18 cellular contexts compared by ENCODE assay signal in the genomic region with DNA sequence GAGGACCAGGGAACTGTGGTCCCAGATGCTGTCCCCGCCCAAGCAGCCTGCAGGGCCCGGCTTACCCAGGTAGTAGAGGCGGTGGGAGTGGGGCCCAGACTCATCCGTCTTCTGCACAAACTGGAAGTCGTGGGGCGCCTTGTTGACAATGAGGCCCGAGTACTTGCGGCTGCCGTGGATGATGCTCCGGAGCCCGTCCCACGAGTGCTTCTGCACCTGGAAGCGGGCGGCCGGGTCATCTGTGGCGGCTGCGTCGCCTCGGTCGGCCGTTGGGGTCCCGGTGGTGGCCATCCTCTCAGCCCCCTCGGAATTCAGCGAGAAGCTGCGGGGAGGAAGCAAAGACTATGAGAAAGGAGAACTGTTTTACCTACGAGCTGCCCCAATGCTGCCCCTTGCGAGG. TPM values are rescaled to one million over a fixed set of nuclear protein-coding genes. Genes with fewer than 3 reads are reported as not detected.
DNase-seq lines count a peak whose midpoint lies in the region; TF ChIP-seq lines count a peak whose summit lies in the region.
"Had no signal": no experiment of that assay in that cellular context is flagged by ENCODE, and none has a peak within 500 bp of the region (broad histone marks: within the 10 kb centered on the region; RNA-seq: fewer than 3 reads in every experiment).

No MANE protein-coding gene starts in this region.

- H3K4me1 ChIP-seq in ACC112 (ENCODE audit: control insufficient read depth, insufficient read depth, low read length, unreplicated experiment) (peaks cover 57% of the 10 kb centered on the region), esophagus muscularis mucosa (peaks cover 27 to 38% (median 33%) of the 10 kb centered on the region in 4 donors), sigmoid colon (peaks cover 0 to 12% (median 0%) of the 10 kb centered on the region in 4 donors)

- POLR2A ChIA-PET in RWPE1 (lab: Yijun Ruan, JAX; ENCODE audit: low non-redundant PET): interaction anchor here (0.6 to 0.7 kb wide), 2 partner anchors 17 to 35 kb away, joined by 3 to 7 read pairs; no protein-coding TSS in a partner anchor
- POLR2A ChIA-PET in GM10248 (lab: Yijun Ruan, JAX): no interaction called here

- CTCF ChIA-PET in RWPE1 (lab: Yijun Ruan, JAX) (interaction anchor here (0.6 kb wide), 2 partner anchors 85 to 325 kb away, joined by 3 to 4 read pairs; no protein-coding TSS in a partner anchor), GM10248 (lab: Yijun Ruan, JAX) (interaction anchor here (0.6 to 1.4 kb wide), 2 partner anchors 50 to 95 kb away, joined by 3 read pairs; no protein-coding TSS in a partner anchor)

- intact Hi-C loops in esophagus muscularis mucosa (cut with DNase I) (no loop called here), sigmoid colon (cut with DNase I) (no loop called here)

- TF ChIP-seq EP300 in esophagus muscularis mucosa (IDR thresholded peaks at IDR 0.05): no peak
- TF ChIP-seq EP300 in sigmoid colon (IDR thresholded peaks at IDR 0.05): no peak

- TF ChIP-seq POLR2A in esophagus muscularis mucosa (IDR thresholded peaks at IDR 0.05; ENCODE audit: low read depth) (no peak), sigmoid colon (IDR thresholded peaks at IDR 0.05) (no peak)

- H3K27me3 ChIP-seq in ACC112 (ENCODE audit: insufficient read depth, low read length) (no peaks in the 10 kb centered on the region), esophagus muscularis mucosa (no peaks in the 10 kb centered on the region), sigmoid colon (no peaks in the 10 kb centered on the region)
- H3K27me3 ChIP-seq: ovary had no signal

- H3K36me3 ChIP-seq in ACC112 (ENCODE audit: insufficient read depth, low read length): peaks cover 23% of the 10 kb centered on the region; the same call in 1 of the 2 replicates
- peaks cover 45 to 95% (median 89%) of the 10 kb centered on the region in 4 donors for H3K36me3 ChIP-seq in esophagus muscularis mucosa
- H3K36me3 ChIP-seq in sigmoid colon: peaks cover 15 to 96% (median 65%) of the 10 kb centered on the region in 4 donors
- H3K36me3 ChIP-seq: ovary had no signal

- DNase-seq in RWPE1 (ENCODE audit: low spot score) (no peak), esophagus muscularis mucosa (ENCODE audit: extremely low spot score) (no peak), sigmoid colon (no peak), pons (ENCODE audit: low spot score) (no peak), NCI-H1417 treated with DMSO at 0.1 percent for 48 hours (lab: John Stamatoyannopoulos, UW) (no peak), GM10248 (ENCODE audit: extremely low spot score) (no peak)
- DNase-seq in activated CD4-positive, alpha-beta T cell treated with anti-CD3 and anti-CD28 coated beads for 4 hours: no peak
- DNase-seq: activated CD8-positive, alpha-beta memory T cell treated with anti-CD3 and anti-CD28 coated beads for 24 hours; activated effector memory CD4-positive, alpha-beta T cell treated with anti-CD3 and anti-CD28 coated beads, Interleukin-2, amount 50 U/mL, for 16 hours; Caco-2; effector CD4-positive, alpha-beta T cell; GF-D8; NCI-H146; WERI-Rb-1 had no signal

- 91% methylated on average over 24 of the region's 27 CpGs for WGBS in esophagus muscularis mucosa
- WGBS in sigmoid colon, 2 donors: 86 to 94% methylated on average over 27 of the region's 27 CpGs

- H3K4me3 ChIP-seq in ACC112 (ENCODE audit: low read depth, low read length): no peak overlapping the region
- no peak overlapping the region for H3K4me3 ChIP-seq in esophagus muscularis mucosa
- H3K4me3 ChIP-seq in sigmoid colon: no peak overlapping the region
- H3K4me3 ChIP-seq: mucosa of descending colon, ovary had no signal

- H3K9me3 ChIP-seq in esophagus muscularis mucosa (no peaks in the 10 kb centered on the region), sigmoid colon (no peaks in the 10 kb centered on the region)
- H3K9me3 ChIP-seq: Caco-2, mucosa of descending colon, ovary had no signal

- H3K79me2 ChIP-seq in ACC112 (ENCODE audit: control insufficient read depth, insufficient read depth, low read length, unreplicated experiment): peaks cover 4% of the 10 kb centered on the region

- H3K27ac ChIP-seq in ACC112 (ENCODE audit: low read depth, low read length): peak overlapping the region; percentile 59
- peak overlapping the region; percentile 100 for H3K27ac ChIP-seq in RWPE1
- peak overlapping the region; percentile 65 to 79 (median 72) for H3K27ac ChIP-seq in esophagus muscularis mucosa (replicated peaks in 1 of 4)
- H3K27ac ChIP-seq in sigmoid colon: peak overlapping the region; percentile 55 to 74 (median 67)
- H3K27ac ChIP-seq: KMS-11, ovary, WERI-Rb-1 had no signal

- no peak overlapping the region for H2AFZ ChIP-seq in ACC112 (ENCODE audit: low read length, unreplicated experiment)

- TF ChIP-seq CTCF in RWPE1 (conservative IDR thresholded peaks at IDR 0.05; ENCODE audit: low read depth) (no peak), esophagus muscularis mucosa (IDR thresholded peaks at IDR 0.05) (no peak), sigmoid colon (IDR thresholded peaks at IDR 0.05) (no peak), GM10248 (IDR thresholded peaks at IDR 0.05; ENCODE audit: control extremely low read depth, extremely low read depth, low read depth, missing control alignments) (no peak)

RNA-seq across cellular contexts. Expression of gene DPP9, which starts 9.6 kb away (rescaled TPM):
- total RNA-seq in esophagus muscularis mucosa (100 to 1,000 TPM in 1 of 4 donors, 10 to 100 TPM in 3; 42.4 to 106 (median 56.0) TPM), sigmoid colon (10 to 100 TPM; 29.6 to 90.6 (median 40.5) TPM)
- 10 to 100 TPM; 27.6 to 62.6 (median 31.7) TPM for polyA plus RNA-seq in sigmoid colon

RNA-seq across cellular contexts. Expression of gene MYDGF, which starts 43.9 kb away (rescaled TPM):
- 10 to 100 TPM; 22.8 to 59.2 (median 42.8) TPM for total RNA-seq in esophagus muscularis mucosa
- 10 to 100 TPM; 25.7 to 37.4 (median 34.0) TPM for total RNA-seq in sigmoid colon
- polyA plus RNA-seq in sigmoid colon: 100 to 1,000 TPM in 1 of 3 donors, 10 to 100 TPM in 2; 34.2 to 200 (median 55.3) TPM
